In genomic region chr5:4906821-4907220, GRCh38 we compare ENCODE assay signal across 25 cellular contexts.
"Had no signal": no experiment of that assay in that cellular context is flagged by ENCODE, and none has a peak within 500 bp of the region (broad histone marks: within the 10 kb centered on the region; RNA-seq: fewer than 3 reads in every experiment).

No MANE protein-coding gene starts in this region.

- H3K36me3 ChIP-seq: gastrocnemius medialis, left ventricle myocardium inferior, lower lobe of right lung, right lobe of liver, spleen, stomach, suprapubic skin, thyroid gland had no signal

- DNase-seq: effector CD8-positive, alpha-beta T cell; gastrocnemius medialis; glutamatergic neuron; kidney; left cardiac atrium; left ventricle myocardium inferior; lower lobe of right lung; mesenchymal stem cell; occipital lobe; psoas muscle; retina; right lobe of liver; spleen; stimulated activated CD4-positive, alpha-beta T cell treated with anti-CD3 and anti-CD28 coated beads, Interleukin-15, amount 100 ng/mL, for 24 hours; stimulated activated CD4-positive, alpha-beta T cell treated with anti-CD3 and anti-CD28 coated beads, Interleukin-1b, Interleukin-23, amount 100 ng/mL, for 48 hours; stimulated activated CD4-positive, alpha-beta T cell treated with anti-CD3 and anti-CD28 coated beads, Interleukin-4, amount 100 ng/mL, for 24 hours; stimulated activated naive B cell treated with anti-CD40 and anti-IgM and Interleukin-4, amounts not matched to agents 10 μg/mL and 1 μg/mL and 100 μg/mL, for 72 hours; stomach; thyroid gland had no signal

- H3K4me1 Mint-ChIP-seq: stimulated activated naive B cell treated with anti-CD40 and anti-IgM and Interleukin-4, amounts not matched to agents 10 μg/mL and 1 μg/mL and 100 μg/mL, for 72 hours had no signal

- H3K9me3 Mint-ChIP-seq: natural killer cell treated with Interleukin-12 subunit alpha and Interleukin-12 subunit beta and Interleukin-15 and Interleukin-18, amount 100 ng/mL, for 72 hours; stimulated activated naive B cell treated with anti-CD40 and anti-IgM and Interleukin-4, amounts not matched to agents 10 μg/mL and 1 μg/mL and 100 μg/mL, for 72 hours had no signal

- H3K4me3 Mint-ChIP-seq: natural killer cell treated with Interleukin-12 subunit alpha and Interleukin-12 subunit beta and Interleukin-15 and Interleukin-18, amount 100 ng/mL, for 72 hours; stimulated activated naive B cell treated with anti-CD40 and anti-IgM and Interleukin-4, amounts not matched to agents 10 μg/mL and 1 μg/mL and 100 μg/mL, for 72 hours; type B pancreatic cell had no signal

- H3K27ac Mint-ChIP-seq: natural killer cell treated with Interleukin-12 subunit alpha and Interleukin-12 subunit beta and Interleukin-15 and Interleukin-18, amount 100 ng/mL, for 72 hours; stimulated activated naive B cell treated with anti-CD40 and anti-IgM and Interleukin-4, amounts not matched to agents 10 μg/mL and 1 μg/mL and 100 μg/mL, for 72 hours; type B pancreatic cell had no signal

- FAIRE-seq: kidney, urothelium cell line had no signal

- H3K27ac ChIP-seq: coronary artery, gastrocnemius medialis, lower lobe of right lung, psoas muscle, right lobe of liver, spleen, stomach, suprapubic skin, thyroid gland had no signal

- H3K27me3 ChIP-seq: gastrocnemius medialis, right lobe of liver, stomach, suprapubic skin, thyroid gland had no signal

- ATAC-seq: esophagus mucosa; gastrocnemius medialis; natural killer cell treated with Interleukin-12 subunit alpha and Interleukin-12 subunit beta and Interleukin-15 and Interleukin-18, amount 100 ng/mL, for 72 hours; right lobe of liver; stimulated activated naive B cell treated with anti-CD40 and anti-IgM and Interleukin-4, amounts not matched to agents 10 μg/mL and 1 μg/mL and 100 μg/mL, for 72 hours had no signal

- H3K27me3 Mint-ChIP-seq: natural killer cell treated with Interleukin-12 subunit alpha and Interleukin-12 subunit beta and Interleukin-15 and Interleukin-18, amount 100 ng/mL, for 72 hours; stimulated activated naive B cell treated with anti-CD40 and anti-IgM and Interleukin-4, amounts not matched to agents 10 μg/mL and 1 μg/mL and 100 μg/mL, for 72 hours had no signal

- H3K9me3 ChIP-seq: gastrocnemius medialis, left ventricle myocardium inferior, lower lobe of right lung, psoas muscle, right lobe of liver, spleen, stomach, suprapubic skin, thyroid gland had no signal

- H3K36me3 Mint-ChIP-seq: natural killer cell treated with Interleukin-12 subunit alpha and Interleukin-12 subunit beta and Interleukin-15 and Interleukin-18, amount 100 ng/mL, for 72 hours; stimulated activated naive B cell treated with anti-CD40 and anti-IgM and Interleukin-4, amounts not matched to agents 10 μg/mL and 1 μg/mL and 100 μg/mL, for 72 hours; type B pancreatic cell had no signal

- H3K4me3 ChIP-seq: coronary artery, gastrocnemius medialis, left ventricle myocardium inferior, lower lobe of right lung, psoas muscle, right lobe of liver, spleen, stomach, suprapubic skin, thyroid gland had no signal

- H3K4me1 ChIP-seq: lower lobe of right lung, psoas muscle, right lobe of liver, spleen, stomach, thyroid gland had no signal
